Comparison of ENCODE assay signal across 30 cellular contexts in genomic region chr4:23484689-23485088, GRCh38.
DNase-seq lines count a peak whose midpoint lies in the region; ATAC-seq and TF ChIP-seq lines count a peak whose summit lies in the region.
"Had no signal": no experiment of that assay in that cellular context is flagged by ENCODE, and none has a peak within 500 bp of the region (broad histone marks: within the 10 kb centered on the region; RNA-seq: fewer than 3 reads in every experiment).

No MANE protein-coding gene starts in this region.

- WGBS in mammary epithelial cell (ENCODE audit: low coverage, missing lambda C conversion rate) = 0% methylated on average over 2 of the region's 4 CpGs

- H3K27ac Mint-ChIP-seq in MCF 10A (ENCODE audit: low read depth, unreplicated experiment) (no peak overlapping the region), endothelial cell (ENCODE audit: unreplicated experiment) (peak overlapping the region; percentile 50)
- H3K27ac Mint-ChIP-seq: activated CD4-positive, alpha-beta T cell treated with anti-CD3 and anti-CD28 coated beads for 36 hours; immature natural killer cell; natural killer cell had no signal

- H2AFZ ChIP-seq in mammary epithelial cell (ENCODE audit: low read depth, low read length) = no peak overlapping the region
- H2AFZ ChIP-seq: hepatocyte had no signal

- H3K4me3 Mint-ChIP-seq in MCF 10A (ENCODE audit: unreplicated experiment) (no peak overlapping the region), endothelial cell (ENCODE audit: unreplicated experiment) (no peak overlapping the region)
- H3K4me3 Mint-ChIP-seq: activated CD4-positive, alpha-beta T cell treated with anti-CD3 and anti-CD28 coated beads for 36 hours; immature natural killer cell; natural killer cell had no signal

- no peak overlapping the region for H3K27ac ChIP-seq in mammary epithelial cell (ENCODE audit: insufficient read depth, low read depth, low read length)
- H3K27ac ChIP-seq: 22Rv1, brain microvascular endothelial cell, gastrocnemius medialis, hepatocyte, pancreas, right lobe of liver, upper lobe of right lung had no signal

- no peaks in the 10 kb centered on the region for H3K9me3 Mint-ChIP-seq in MCF 10A (ENCODE audit: unreplicated experiment)
- H3K9me3 Mint-ChIP-seq in endothelial cell (ENCODE audit: unreplicated experiment) = no peaks in the 10 kb centered on the region

- no TSS peak for BruUV-seq in MCF 10A (replicated peaks; lab: Mats Ljungman, UMichigan)
- BruUV-seq in mammary epithelial cell (replicated peaks; lab: Mats Ljungman, UMichigan) = no TSS peak

- no peak overlapping the region for H3K4me2 ChIP-seq in mammary epithelial cell (ENCODE audit: insufficient read depth, low read depth, low read length)
- H3K4me2 ChIP-seq: hepatocyte had no signal

- intact Hi-C loops in MCF 10A (cut with micrococcal nuclease) (no loop called here), mammary epithelial cell (cut with micrococcal nuclease) (no loop called here)

- dilution Hi-C loops in mammary epithelial cell (cut with HindIII; ENCODE audit: low sequenced_read_pairs) = no loop called here

- H3K36me3 ChIP-seq in mammary epithelial cell (ENCODE audit: insufficient read depth, low read length) = no peaks in the 10 kb centered on the region
- H3K36me3 ChIP-seq: brain microvascular endothelial cell, gastrocnemius medialis, pancreas, right lobe of liver, upper lobe of right lung had no signal

- H3K79me2 ChIP-seq in mammary epithelial cell (ENCODE audit: insufficient read depth, low read length) = no peaks in the 10 kb centered on the region
- H3K79me2 ChIP-seq: hepatocyte had no signal

- no peaks in the 10 kb centered on the region for H3K4me1 ChIP-seq in mammary epithelial cell (ENCODE audit: insufficient read depth, low read length)
- H3K4me1 ChIP-seq: gastrocnemius medialis, pancreas, right lobe of liver, upper lobe of right lung had no signal

- ATAC-seq in HG03432 (IDR thresholded peaks at IDR 0.05; ENCODE audit: unreplicated experiment) = no peak
- ATAC-seq in GM21528 (IDR thresholded peaks at IDR 0.05; ENCODE audit: low FRiP score, unreplicated experiment) = no peak
- ATAC-seq: activated CD4-positive, alpha-beta T cell treated with anti-CD3 and anti-CD28 coated beads for 36 hours; gastrocnemius medialis; left lobe of liver; natural killer cell; pancreas; right lobe of liver; upper lobe of right lung had no signal

- no peaks in the 10 kb centered on the region for H3K9me3 ChIP-seq in mammary epithelial cell (replicated peaks; ENCODE audit: insufficient read depth, low read length)
- H3K9me3 ChIP-seq: gastrocnemius medialis, pancreas, right lobe of liver, upper lobe of right lung had no signal

- no peak overlapping the region for H3K4me3 ChIP-seq in mammary epithelial cell (replicated peaks in 1 of 3; ENCODE audit: insufficient read depth in 1 of 3, low read depth in 2 of 3, low read length in 3 of 3)
- H3K4me3 ChIP-seq: gastrocnemius medialis, hepatocyte, pancreas, right lobe of liver, upper lobe of right lung had no signal

- in situ Hi-C loops in mammary epithelial cell (cut with MboI; ENCODE audit: low sequenced_read_pairs in 2 of 2) = no loop called here

- no peaks in the 10 kb centered on the region for H3K27me3 Mint-ChIP-seq in MCF 10A (ENCODE audit: insufficient read depth, unreplicated experiment)
- H3K27me3 Mint-ChIP-seq in endothelial cell (ENCODE audit: unreplicated experiment) = no peaks in the 10 kb centered on the region
- H3K27me3 Mint-ChIP-seq: activated CD4-positive, alpha-beta T cell treated with anti-CD3 and anti-CD28 coated beads for 36 hours had no signal

- DNase-seq in MCF 10A (ENCODE audit: unreplicated experiment) (peak; percentile 44), mammary epithelial cell (no peak), endothelial cell (ENCODE audit: low spot score) (no peak), iPS-NIHi7 (ENCODE audit: extremely low spot score) (peak; percentile 14), occipital lobe (lab: John Stamatoyannopoulos, UW) (no peak), NCI-H146 treated with DMSO at 0.1 percent for 48 hours (lab: John Stamatoyannopoulos, UW; ENCODE audit: unreplicated experiment) (no peak)
- DNase-seq: activated CD4-positive, alpha-beta T cell treated with anti-CD3 and anti-CD28 coated beads for 36 hours; activated CD8-positive, alpha-beta memory T cell treated with anti-CD3 and anti-CD28 coated beads for 24 hours; activated gamma-delta T cell; brain microvascular endothelial cell; DND-41; effector CD4-positive, alpha-beta T cell; erythroblast; gastrocnemius medialis; immature natural killer cell; KBM-7; natural killer cell; NCI-H1436; NCI-H2107; pancreas; right lobe of liver; stimulated activated CD4-positive, alpha-beta T cell treated with anti-CD3 and anti-CD28 coated beads, Interleukin-12 subunit alpha, Interleukin-12 subunit beta, amount 100 ng/mL, for 4 hours; stimulated activated CD4-positive, alpha-beta T cell treated with anti-CD3 and anti-CD28 coated beads, Interleukin-4, amount 100 ng/mL, for 1 hour; T-helper 2 cell; upper lobe of right lung had no signal

- POLR2A ChIA-PET in MCF 10A (lab: Yijun Ruan, JAX) = interaction anchor here (0.8 to 1.3 kb wide), 2 partner anchors 8 to 1067 kb away, joined by 3 read pairs; no protein-coding TSS in a partner anchor

- H4K20me1 ChIP-seq in mammary epithelial cell (ENCODE audit: insufficient read depth, low read length) = no peaks in the 10 kb centered on the region

- H3K36me3 Mint-ChIP-seq in MCF 10A (ENCODE audit: insufficient read depth, unreplicated experiment) (no peaks in the 10 kb centered on the region), endothelial cell (ENCODE audit: low read depth, unreplicated experiment) (no peaks in the 10 kb centered on the region)
- H3K36me3 Mint-ChIP-seq: immature natural killer cell, natural killer cell had no signal

- CTCF ChIA-PET in MCF 10A (lab: Yijun Ruan, JAX) (no interaction called here), mammary epithelial cell (lab: Charles Lee; ENCODE audit: low non-redundant PET) (no interaction called here)

- TF ChIP-seq CTCF in MCF 10A (IDR thresholded peaks at IDR 0.05; ENCODE audit: unreplicated experiment) (no peak), mammary epithelial cell (conservative IDR thresholded peaks at IDR 0.05 in 1 of 2, IDR thresholded peaks at IDR 0.05 in 1 of 2; ENCODE audit: extremely low read depth in 1 of 2, insufficient read depth in 1 of 2, low read depth in 1 of 2, low read length in 2 of 2) (no peak), endothelial cell (IDR thresholded peaks at IDR 0.05; ENCODE audit: unreplicated experiment) (no peak)

- H3K4me1 Mint-ChIP-seq in MCF 10A (ENCODE audit: insufficient read depth, unreplicated experiment) (peaks cover 19% of the 10 kb centered on the region), endothelial cell (ENCODE audit: unreplicated experiment) (peaks cover 11% of the 10 kb centered on the region)
- H3K4me1 Mint-ChIP-seq: activated CD4-positive, alpha-beta T cell treated with anti-CD3 and anti-CD28 coated beads for 36 hours; immature natural killer cell; natural killer cell had no signal

- H3K9ac ChIP-seq in mammary epithelial cell (ENCODE audit: insufficient read depth, low read length) = no peak overlapping the region

- H3K27me3 ChIP-seq in mammary epithelial cell (ENCODE audit: insufficient read depth, low read length) = no peaks in the 10 kb centered on the region
- H3K27me3 ChIP-seq: brain microvascular endothelial cell, gastrocnemius medialis, hepatocyte, pancreas, right lobe of liver, upper lobe of right lung had no signal

Comparison
In these comparisons a context has a peak if more than half of its experiments do, and no peak if none do; other contexts are left out.
1. DNase-seq: peak in MCF 10A (single experiment) and iPS-NIHi7 (single experiment); none in mammary epithelial cell (single experiment), endothelial cell (single experiment), occipital lobe (single experiment) and NCI-H146 treated with DMSO at 0.1 percent for 48 hours (single experiment).